ENCODE assay signal across 12 cellular contexts in the genomic region with DNA sequence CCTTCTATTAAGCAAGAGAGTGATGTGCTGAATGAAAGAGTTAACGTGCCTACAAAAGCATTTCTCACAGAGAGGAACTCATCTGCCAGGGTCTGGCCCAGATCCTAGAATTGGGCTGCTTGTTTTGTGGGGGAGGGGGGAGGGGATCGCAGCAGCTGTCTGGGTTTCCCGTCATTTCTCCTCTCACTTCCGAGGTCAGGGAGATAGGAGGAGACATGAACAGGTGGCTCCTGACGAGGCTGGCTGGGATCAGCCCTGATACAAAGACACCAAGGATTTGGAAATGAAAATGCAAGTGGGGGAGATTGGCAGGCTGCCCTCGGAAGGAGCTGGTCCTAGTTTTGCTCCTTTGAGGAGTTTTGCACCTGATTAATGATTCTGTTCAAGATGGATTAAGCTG.
A peak's percentile ranks its signal among the peaks of the same experiment; 100 is the strongest.
DNase-seq lines count a peak whose midpoint lies in the region; ATAC-seq, FAIRE-seq and TF ChIP-seq lines count a peak whose summit lies in the region.
"Had no signal": no experiment of that assay in that cellular context is flagged by ENCODE, and none has a peak within 500 bp of the region (broad histone marks: within the 10 kb centered on the region; RNA-seq: fewer than 3 reads in every experiment).

No MANE protein-coding gene starts in this region.

- no peaks in the 10 kb centered on the region for H4K20me1 ChIP-seq in K562 (replicated peaks; ENCODE audit: control insufficient read depth, insufficient read depth, low read length)
- H4K20me1 ChIP-seq: BLaER1 treated with 17β-estradiol and CSF1 and Interleukin-3, amounts not matched to agents 10 nM and 100 nM had no signal

- H3K79me2 ChIP-seq in K562 (ENCODE audit: control insufficient read depth, insufficient read depth, low read length), result no peaks in the 10 kb centered on the region

- peaks cover 0 to 5% (median 5%) of the 10 kb centered on the region in 5 donors for H3K27me3 Mint-ChIP-seq in naive thymus-derived CD8-positive, alpha-beta T cell

- H3K36me3 ChIP-seq in K562 (ENCODE audit: control insufficient read depth, insufficient read depth, low read length), result no peaks in the 10 kb centered on the region
- no peaks in the 10 kb centered on the region for H3K36me3 ChIP-seq in lower lobe of right lung
- H3K36me3 ChIP-seq in tibial nerve, result no peaks in the 10 kb centered on the region
- H3K36me3 ChIP-seq: BLaER1 treated with 17β-estradiol and CSF1 and Interleukin-3, amounts not matched to agents 10 nM and 100 nM; transverse colon had no signal

- WGBS in K562 (ENCODE audit: insufficient coverage, low coverage, missing lambda C conversion rate), result 17% methylated on average over 5 of the region's 6 CpGs
- WGBS in tibial nerve, 2 donors, result 5% methylated on average over 6 of the region's 6 CpGs

- no peak for TF ChIP-seq RAD21 in K562 (CRISPR knock-in tag; conservative IDR thresholded peaks at IDR 0.05 in 1 of 2, IDR thresholded peaks at IDR 0.05 in 1 of 2)

- no peak overlapping the region for H3K9ac ChIP-seq in K562 (ENCODE audit: insufficient read depth in 1 of 2, low read depth in 2 of 2, low read length in 2 of 2)
- H3K9ac ChIP-seq: BLaER1 treated with 17β-estradiol and CSF1 and Interleukin-3, amounts not matched to agents 10 nM and 100 nM had no signal

- peaks cover 0 to 12% (median 0%) of the 10 kb centered on the region in 9 donors for H3K9me3 Mint-ChIP-seq in naive thymus-derived CD8-positive, alpha-beta T cell

- 0 out of 2 replicates have a peak overlapping the region, but pooled peaks have one; percentile 5 for H2AFZ ChIP-seq in K562 (ENCODE audit: low read depth, low read length)

- H3K4me3 ChIP-seq in K562, result no peak overlapping the region
- peak overlapping the region; percentile 17 for H3K4me3 ChIP-seq in lower lobe of right lung
- H3K4me3 ChIP-seq in tibial nerve, result peak overlapping the region in 1 of 4 donors; percentile 22
- H3K4me3 ChIP-seq: BLaER1 treated with 17β-estradiol and CSF1 and Interleukin-3, amounts not matched to agents 10 nM and 100 nM had no signal

- TF ChIP-seq CTCF in K562 (IDR thresholded peaks at IDR 0.05 in 2 of 3, conservative IDR thresholded peaks at IDR 0.05 in 1 of 3; ENCODE audit: insufficient read depth in 2 of 3, low read depth in 1 of 3, low read length in 3 of 3) (no peak), lower lobe of right lung (IDR thresholded peaks at IDR 0.05) (no peak), tibial nerve (IDR thresholded peaks at IDR 0.05) (no peak)

- H3K9me3 ChIP-seq in K562 (replicated peaks; ENCODE audit: control insufficient read depth, insufficient read depth, low read depth, low read length) (no peaks in the 10 kb centered on the region), lower lobe of right lung (peaks cover 5% of the 10 kb centered on the region), tibial nerve (peaks cover 0 to 9% (median 0%) of the 10 kb centered on the region in 4 donors)
- H3K9me3 ChIP-seq: transverse colon had no signal

- TF ChIP-seq POLR2A in K562 (conservative IDR thresholded peaks at IDR 0.05) (no peak), tibial nerve (IDR thresholded peaks at IDR 0.05) (no peak)

- no peaks in the 10 kb centered on the region for H3K9me1 ChIP-seq in K562 (ENCODE audit: control insufficient read depth, insufficient read depth, low read length)

- TF ChIP-seq EP300 in K562 (IDR thresholded peaks at IDR 0.05; ENCODE audit: low read length) (no peak), tibial nerve (IDR thresholded peaks at IDR 0.05) (no peak)

- CTCF ChIA-PET in K562 (lab: Yijun Ruan, JAX; ENCODE audit: low intra/inter-chr PET ratio), result no interaction called here

- in situ Hi-C loops in K562 (cut with MboI), result no loop called here

- H3K4me3 Mint-ChIP-seq in naive thymus-derived CD8-positive, alpha-beta T cell, result no peak overlapping the region
- H3K4me3 Mint-ChIP-seq: activated B cell treated with CpG ODN at 0.5 μM for 24 hours had no signal

- peak overlapping the region in 1 of 10 donors; percentile 44 for H3K27ac Mint-ChIP-seq in naive thymus-derived CD8-positive, alpha-beta T cell
- H3K27ac Mint-ChIP-seq: activated B cell treated with CpG ODN at 0.5 μM for 24 hours had no signal

- H3K4me2 ChIP-seq in K562 (ENCODE audit: insufficient read depth, low read length), result no peak overlapping the region

- H3K4me1 Mint-ChIP-seq in naive thymus-derived CD8-positive, alpha-beta T cell, result peaks cover 0 to 2% (median 0%) of the 10 kb centered on the region in 4 donors
- H3K4me1 Mint-ChIP-seq: activated B cell treated with CpG ODN at 0.5 μM for 24 hours had no signal

- DNase-seq in A172 (ENCODE audit: low spot score) (peak; percentile 27), NCI-H2029 treated with DMSO at 0.1 percent for 48 hours (lab: John Stamatoyannopoulos, UW) (peak; percentile 80), K562 (ENCODE audit: extremely low read depth in 1 of 4, low spot score in 3 of 4) (no peak), lower lobe of right lung (no peak), tibial nerve (ENCODE audit: low spot score in 2 of 2) (no peak), OCI-M2 (lab: John Stamatoyannopoulos, UW; ENCODE audit: unreplicated experiment) (no peak)
- DNase-seq in naive thymus-derived CD8-positive, alpha-beta T cell, result no peak
- no peak for DNase-seq in activated T-cell treated with anti-CD3 and anti-CD28 coated beads, Interleukin-2, amount 50 U/mL, for 1 hour
- DNase-seq: activated B cell treated with CpG ODN at 0.5 μM for 24 hours had no signal

- no peak for ATAC-seq in K562
- no peak for ATAC-seq in lower lobe of right lung
- ATAC-seq in naive thymus-derived CD8-positive, alpha-beta T cell, result no peak

- FAIRE-seq in K562 (lab: Jason Lieb, UNC), result no peak
- FAIRE-seq: endometrium had no signal

- H3K27me3 ChIP-seq in K562 (ENCODE audit: control insufficient read depth in 2 of 2, insufficient read depth in 2 of 2, low read length in 2 of 2), result peaks cover 23 to 30% of the 10 kb centered on the region in 2 experiments; a peak in 4 of 5 replicates
- H3K27me3 ChIP-seq in lower lobe of right lung (ENCODE audit: low read depth), result no peaks in the 10 kb centered on the region
- no peaks in the 10 kb centered on the region for H3K27me3 ChIP-seq in tibial nerve
- H3K27me3 ChIP-seq: BLaER1 treated with 17β-estradiol and CSF1 and Interleukin-3, amounts not matched to agents 10 nM and 100 nM; transverse colon had no signal

- H3K4me1 ChIP-seq in K562 (replicated peaks in 1 of 2; ENCODE audit: control insufficient read depth in 2 of 2, insufficient read depth in 2 of 2, low read length in 2 of 2) (peaks cover 14 to 16% of the 10 kb centered on the region in 2 experiments; a peak in 4 of 5 replicates), lower lobe of right lung (peaks cover 4% of the 10 kb centered on the region), tibial nerve (peaks cover 0 to 23% (median 4%) of the 10 kb centered on the region in 4 donors)

- H3K27ac ChIP-seq in K562 (ENCODE audit: extremely low read depth, low read depth, low read length) (no peak overlapping the region), lower lobe of right lung (no peak overlapping the region), tibial nerve (no peak overlapping the region)
- H3K27ac ChIP-seq: BLaER1 treated with 17β-estradiol and CSF1 and Interleukin-3, amounts not matched to agents 10 nM and 100 nM; transverse colon had no signal

- intact Hi-C loops in K562 (cut with micrococcal nuclease), result no loop called here
- intact Hi-C loops in lower lobe of right lung (cut with DNase I), result no loop called here

- no peaks in the 10 kb centered on the region for H3K36me3 Mint-ChIP-seq in naive thymus-derived CD8-positive, alpha-beta T cell

- POLR2A ChIA-PET in K562 (lab: Yijun Ruan, JAX), result interaction anchor here (1.3 kb wide), 1 partner anchor 43 kb away, joined by 4 read pairs; no protein-coding TSS in a partner anchor
- POLR2A ChIA-PET in naive thymus-derived CD8-positive, alpha-beta T cell (lab: Charles Lee), result no interaction called here

- no TSS peak for BruUV-seq in K562 (replicated peaks; lab: Mats Ljungman, UMichigan)

TF ChIP-seq in K562, 482 proteins besides CTCF, POLR2A, EP300 and RAD21 (continues in another document):
- TF ChIP-seq RFX1 (IDR thresholded peaks at IDR 0.05) (no peak), ZNF717 (CRISPR knock-in tag; IDR thresholded peaks at IDR 0.05) (no peak), CBX1 (IDR thresholded peaks at IDR 0.05; ENCODE audit: low read depth) (no peak), ZNF644 (tag; IDR thresholded peaks at IDR 0.05; ENCODE audit: low read depth) (no peak), RBM34 (IDR thresholded peaks at IDR 0.05; ENCODE audit: borderline replicate concordance, insufficient read depth, low read length) (no peak)
- TF ChIP-seq, protein P1, sequence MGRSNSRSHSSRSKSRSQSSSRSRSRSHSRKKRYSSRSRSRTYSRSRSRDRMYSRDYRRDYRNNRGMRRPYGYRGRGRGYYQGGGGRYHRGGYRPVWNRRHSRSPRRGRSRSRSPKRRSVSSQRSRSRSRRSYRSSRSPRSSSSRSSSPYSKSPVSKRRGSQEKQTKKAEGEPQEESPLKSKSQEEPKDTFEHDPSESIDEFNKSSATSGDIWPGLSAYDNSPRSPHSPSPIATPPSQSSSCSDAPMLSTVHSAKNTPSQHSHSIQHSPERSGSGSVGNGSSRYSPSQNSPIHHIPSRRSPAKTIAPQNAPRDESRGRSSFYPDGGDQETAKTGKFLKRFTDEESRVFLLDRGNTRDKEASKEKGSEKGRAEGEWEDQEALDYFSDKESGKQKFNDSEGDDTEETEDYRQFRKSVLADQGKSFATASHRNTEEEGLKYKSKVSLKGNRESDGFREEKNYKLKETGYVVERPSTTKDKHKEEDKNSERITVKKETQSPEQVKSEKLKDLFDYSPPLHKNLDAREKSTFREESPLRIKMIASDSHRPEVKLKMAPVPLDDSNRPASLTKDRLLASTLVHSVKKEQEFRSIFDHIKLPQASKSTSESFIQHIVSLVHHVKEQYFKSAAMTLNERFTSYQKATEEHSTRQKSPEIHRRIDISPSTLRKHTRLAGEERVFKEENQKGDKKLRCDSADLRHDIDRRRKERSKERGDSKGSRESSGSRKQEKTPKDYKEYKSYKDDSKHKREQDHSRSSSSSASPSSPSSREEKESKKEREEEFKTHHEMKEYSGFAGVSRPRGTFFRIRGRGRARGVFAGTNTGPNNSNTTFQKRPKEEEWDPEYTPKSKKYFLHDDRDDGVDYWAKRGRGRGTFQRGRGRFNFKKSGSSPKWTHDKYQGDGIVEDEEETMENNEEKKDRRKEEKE (IDR thresholded peaks at IDR 0.05; ENCODE audit: borderline replicate concordance in 1 of 2, control insufficient read depth in 1 of 2, low read depth in 2 of 2, low read length in 1 of 2), result no peak

Comparison
In these comparisons a context has a peak if more than half of its experiments do, and no peak if none do; other contexts are left out.
1. DNase-seq: peak in A172 (single experiment) and NCI-H2029 treated with DMSO at 0.1 percent for 48 hours (single experiment); none in K562 (0 of 4), lower lobe of right lung (single experiment), naive thymus-derived CD8-positive, alpha-beta T cell (0 of 10), activated T-cell treated with anti-CD3 and anti-CD28 coated beads, Interleukin-2, amount 50 U/mL, for 1 hour (single experiment), tibial nerve (0 of 2) and OCI-M2 (single experiment).